ENCODE assay signal across 14 cellular contexts in genomic region chr12:51874486-51874885, GRCh38. TPM values are rescaled to one million over a fixed set of nuclear protein-coding genes. Genes with fewer than 3 reads are reported as not detected.
"Had no signal": no experiment of that assay in that cellular context is flagged by ENCODE, and none has a peak within 500 bp of the region (broad histone marks: within the 10 kb centered on the region; RNA-seq: fewer than 3 reads in every experiment).

No MANE protein-coding gene starts in this region.

- H3K4me1 ChIP-seq: foreskin keratinocyte, gastrocnemius medialis had no signal

- DNase-seq: gastrocnemius medialis had no signal

- H3K4me3 ChIP-seq: body of pancreas, gastrocnemius medialis, heart right ventricle had no signal

- H3K9me3 ChIP-seq: body of pancreas, gastrocnemius medialis, heart right ventricle had no signal

- H3K27ac ChIP-seq: body of pancreas, foreskin keratinocyte, gastrocnemius medialis, heart right ventricle had no signal

- H3K36me3 ChIP-seq: gastrocnemius medialis, heart right ventricle had no signal

RNA-seq across cellular contexts. Expression of gene ANKRD33, which starts 13.4 kb away (rescaled TPM):
- total RNA-seq: activated CD4-positive, alpha-beta T cell treated with anti-CD3 and anti-CD28 coated beads, Interleukin-2, amount 10 ng/mL, durations not matched to agents 7 days and 5 days; activated CD8-positive, alpha-beta memory T cell treated with anti-CD3 and anti-CD28 coated beads for 36 hours; activated CD8-positive, alpha-beta memory T cell treated with anti-CD3 and anti-CD28 coated beads, Interleukin-2, amount 10 ng/mL, durations not matched to agents 7 days and 5 days; activated CD8-positive, alpha-beta T cell treated with anti-CD3 and anti-CD28 coated beads for 36 hours; activated T-helper 1 cell treated with anti-CD3 and anti-CD28 coated beads, Interleukin-12 subunit alpha, Interleukin-12 subunit beta, Interleukin-2, Interleukin-4 antibody, amounts not matched to agents 30 ng/mL and 10 ng/mL and 1 ng/mL, durations not matched to agents 14 hours and 24 hours and 36 hours; activated T-helper 2 cell treated with anti-CD3 and anti-CD28 coated beads, Interferon-gamma antibody, Interleukin-2, Interleukin-4, amounts not matched to agents 10 μg/mL and 5 μg/mL and 100 μg/mL, durations not matched to agents 14 hours and 24 hours and 36 hours; body of pancreas; chondrocyte; epithelial cell of proximal tubule; esophagus mucosa; foreskin keratinocyte; gastrocnemius medialis; heart right ventricle; T-helper 1 cell treated with Interleukin-12 subunit alpha and Interleukin-12 subunit beta and Interleukin-4 antibody, amounts not matched to agents 30 ng/mL and 1 ng/mL, for 36 hours had no signal
- polyA plus RNA-seq: foreskin keratinocyte had no signal

RNA-seq across cellular contexts. Expression of gene FIGNL2, which starts 26.0 kb away (rescaled TPM):
- total RNA-seq: foreskin keratinocyte had no signal

RNA-seq across cellular contexts. Expression of gene ACVRL1, which starts 32.8 kb away (rescaled TPM):
- total RNA-seq: activated CD4-positive, alpha-beta T cell treated with anti-CD3 and anti-CD28 coated beads, Interleukin-2, amount 10 ng/mL, durations not matched to agents 7 days and 5 days; activated CD8-positive, alpha-beta memory T cell treated with anti-CD3 and anti-CD28 coated beads for 36 hours; activated CD8-positive, alpha-beta memory T cell treated with anti-CD3 and anti-CD28 coated beads, Interleukin-2, amount 10 ng/mL, durations not matched to agents 7 days and 5 days; activated CD8-positive, alpha-beta T cell treated with anti-CD3 and anti-CD28 coated beads for 36 hours; activated T-helper 1 cell treated with anti-CD3 and anti-CD28 coated beads, Interleukin-12 subunit alpha, Interleukin-12 subunit beta, Interleukin-2, Interleukin-4 antibody, amounts not matched to agents 30 ng/mL and 10 ng/mL and 1 ng/mL, durations not matched to agents 14 hours and 24 hours and 36 hours; activated T-helper 2 cell treated with anti-CD3 and anti-CD28 coated beads, Interferon-gamma antibody, Interleukin-2, Interleukin-4, amounts not matched to agents 10 μg/mL and 5 μg/mL and 100 μg/mL, durations not matched to agents 14 hours and 24 hours and 36 hours; foreskin keratinocyte; T-helper 1 cell treated with Interleukin-12 subunit alpha and Interleukin-12 subunit beta and Interleukin-4 antibody, amounts not matched to agents 30 ng/mL and 1 ng/mL, for 36 hours had no signal
